Comparison of ENCODE assay signal across 8 cellular contexts in genomic region chr19:53424968-53425597, GRCh38. TPM values are rescaled to one million over a fixed set of nuclear protein-coding genes. Genes with fewer than 3 reads are reported as not detected.
DNase-seq lines count a peak whose midpoint lies in the region; ATAC-seq and TF ChIP-seq lines count a peak whose summit lies in the region.

No MANE protein-coding gene starts in this region.

- H3K27ac Mint-ChIP-seq in endodermal cell = peak overlapping the region; percentile 21

- H3K18ac ChIP-seq in mesendoderm (ENCODE audit: low read length) = no peak overlapping the region

- H3K27ac ChIP-seq in endodermal cell (ENCODE audit: low read depth, low read length) = no peak overlapping the region
- H3K27ac ChIP-seq in mesendoderm (ENCODE audit: low read depth, low read length) = no peak overlapping the region

- no peak overlapping the region for H2AK5ac ChIP-seq in mesendoderm (ENCODE audit: low read length)

- H3K36me3 ChIP-seq in endodermal cell (ENCODE audit: control insufficient read depth, insufficient read depth, low read length) (no peaks in the 10 kb centered on the region), mesendoderm (ENCODE audit: control insufficient read depth, insufficient read depth, low read length) (no peaks in the 10 kb centered on the region)

- peaks cover 7% of the 10 kb centered on the region for H3K4me1 ChIP-seq in endodermal cell (ENCODE audit: control insufficient read depth, insufficient read depth, low read length)
- H3K4me1 ChIP-seq in mesendoderm (ENCODE audit: control insufficient read depth, low read depth, low read length) = no peaks in the 10 kb centered on the region

- peak overlapping the region; percentile 42 for H3K4me3 Mint-ChIP-seq in endodermal cell

- H3K36me3 Mint-ChIP-seq in endodermal cell (ENCODE audit: low read depth) = peaks cover 16% of the 10 kb centered on the region

- H4K8ac ChIP-seq in mesendoderm (ENCODE audit: low read depth, low read length) = no peak overlapping the region

- no peaks in the 10 kb centered on the region for H3K9me3 Mint-ChIP-seq in endodermal cell

- H3K4me1 Mint-ChIP-seq in endodermal cell = peaks cover 37% of the 10 kb centered on the region

- WGBS in endodermal cell (ENCODE audit: insufficient coverage in 1 of 2, insufficient read length in 1 of 2), 2 experiments = 34 to 57% methylated on average over 2 to 9 of the region's 9 CpGs
- no CpG with 5 or more reads among the region's 9 CpGs for WGBS in mesendoderm (ENCODE audit: extremely low coverage, insufficient coverage, low lambda C conversion rate)

- TF ChIP-seq CTCF in GM13976 (IDR thresholded peaks at IDR 0.05; ENCODE audit: borderline replicate concordance, control extremely low read depth, extremely low read depth, insufficient read depth, missing control alignments) (peak; percentile 46), endodermal cell (conservative IDR thresholded peaks at IDR 0.05) (peak; percentile 94)

- H3K9ac ChIP-seq in endodermal cell (ENCODE audit: extremely low read depth, low read length, poor library complexity, severe bottlenecking) (no peak overlapping the region), mesendoderm (ENCODE audit: low read length) (no peak overlapping the region)

- H3K4me3 ChIP-seq in endodermal cell (ENCODE audit: low read length) = no peak overlapping the region
- no peak overlapping the region for H3K4me3 ChIP-seq in mesendoderm (ENCODE audit: low read length)

- in situ Hi-C loops in GM13976 (cut with MboI; ENCODE audit: low sequenced_read_pairs, unreplicated experiment) = no loop called here

- peak; percentile 45 for DNase-seq in GM13976 (ENCODE audit: low spot score)
- peak; percentile 5 for DNase-seq in NCI-H446 treated with DMSO at 0.1 percent for 48 hours (lab: John Stamatoyannopoulos, UW)
- DNase-seq in activated CD8-positive, alpha-beta memory T cell treated with anti-CD3 and anti-CD28 coated beads for 1 hour (ENCODE audit: extremely low read depth in 1 of 2, low read depth in 1 of 2) = peak; percentile 38 to 53
- peak; percentile 91 for DNase-seq in endodermal cell
- DNase-seq in mesendoderm = peak; percentile 88
- DNase-seq in stimulated activated CD8-positive, alpha-beta memory T cell treated with anti-CD3 and anti-CD28 coated beads, Interleukin-2, amount 100 ng/mL, for 1 hour (ENCODE audit: low read depth in 2 of 2) = peak; percentile 34 to 55

- H4K5ac ChIP-seq in mesendoderm (ENCODE audit: low read length) = no peak overlapping the region

- no peak overlapping the region for H3K23ac ChIP-seq in mesendoderm (ENCODE audit: low read length)

- no peaks in the 10 kb centered on the region for H3K27me3 Mint-ChIP-seq in endodermal cell (ENCODE audit: insufficient read depth)

- H3K4me2 ChIP-seq in mesendoderm (ENCODE audit: low read length) = no peak overlapping the region

- ATAC-seq in GM18502 (IDR thresholded peaks at IDR 0.05; ENCODE audit: poor library complexity, unreplicated experiment) = no peak
- ATAC-seq in HG03139 (IDR thresholded peaks at IDR 0.05; ENCODE audit: unreplicated experiment) = no peak

- H2BK120ac ChIP-seq in mesendoderm (ENCODE audit: low read depth, low read length) = no peak overlapping the region

- H2BK5ac ChIP-seq in mesendoderm (ENCODE audit: low read length) = no peak overlapping the region

- H3K56ac ChIP-seq in mesendoderm (ENCODE audit: low read length) = no peak overlapping the region

- no peaks in the 10 kb centered on the region for H3K79me2 ChIP-seq in mesendoderm (ENCODE audit: control insufficient read depth, insufficient read depth, low read length)

- H3K27me3 ChIP-seq in endodermal cell (ENCODE audit: control insufficient read depth, insufficient read depth, low read length, poor library complexity, severe bottlenecking) = no peaks in the 10 kb centered on the region
- no peaks in the 10 kb centered on the region for H3K27me3 ChIP-seq in mesendoderm (ENCODE audit: insufficient read depth, low read length, poor library complexity)

- no peaks in the 10 kb centered on the region for H3K9me3 ChIP-seq in endodermal cell (ENCODE audit: control insufficient read depth, low read length)

- no peak overlapping the region for H3K4ac ChIP-seq in mesendoderm (ENCODE audit: low read depth, low read length)

- no peaks in the 10 kb centered on the region for H3K79me1 ChIP-seq in mesendoderm (ENCODE audit: low read length)

- H2BK15ac ChIP-seq in mesendoderm (replicated peaks; ENCODE audit: low read depth) = no peak overlapping the region

RNA-seq across cellular contexts. Expression of gene ZNF761, which starts 6.7 kb away (rescaled TPM):
- total RNA-seq in endodermal cell = 10 to 100 TPM; 52.3 to 63.8 TPM
- polyA plus RNA-seq in endodermal cell (2013, experiment 1 of 2) = 17.2 TPM
- 17.8 TPM for polyA plus RNA-seq in endodermal cell (2013, experiment 2 of 2)
- polyA plus RNA-seq in mesendoderm (2013, experiment 1 of 2) = 15.1 TPM
- 14.8 TPM for polyA plus RNA-seq in mesendoderm (2013, experiment 2 of 2)

RNA-seq across cellular contexts. Expression of gene ZNF765, which starts 30.1 kb away (rescaled TPM):
- 10 to 100 TPM; 30.1 to 35.9 TPM for total RNA-seq in endodermal cell
- 9.0 TPM for polyA plus RNA-seq in endodermal cell (2013, experiment 1 of 2)
- 10.7 TPM for polyA plus RNA-seq in endodermal cell (2013, experiment 2 of 2)
- polyA plus RNA-seq in mesendoderm (2013, experiment 1 of 2) = 7.5 TPM
- 6.6 TPM for polyA plus RNA-seq in mesendoderm (2013, experiment 2 of 2)

RNA-seq across cellular contexts. Expression of gene ZNF813, which starts 42.5 kb away (rescaled TPM):
- total RNA-seq in endodermal cell = 10 to 100 TPM; 38.7 to 58.5 TPM
- 15.1 TPM for polyA plus RNA-seq in endodermal cell (2013, experiment 1 of 2)
- 13.5 TPM for polyA plus RNA-seq in endodermal cell (2013, experiment 2 of 2)
- polyA plus RNA-seq in mesendoderm (2013, experiment 1 of 2) = 5.8 TPM
- polyA plus RNA-seq in mesendoderm (2013, experiment 2 of 2) = 5.7 TPM

RNA-seq across cellular contexts. Expression of gene ZNF525, which starts 59.6 kb away (rescaled TPM):
- 10 to 100 TPM; 42.2 to 48.8 TPM for total RNA-seq in endodermal cell
- polyA plus RNA-seq in endodermal cell (2013, experiment 1 of 2) = 7.9 TPM
- polyA plus RNA-seq in endodermal cell (2013, experiment 2 of 2) = 6.6 TPM
- polyA plus RNA-seq in mesendoderm (2013, experiment 1 of 2) = 13.2 TPM
- polyA plus RNA-seq in mesendoderm (2013, experiment 2 of 2) = 12.1 TPM

Comparison
In these comparisons a context has a peak if more than half of its experiments do, and no peak if none do; other contexts are left out.
1. DNase-seq: peak in every context shown above with its lines; median percentile 91 in endodermal cell; 88 in mesendoderm; 46 in activated CD8-positive, alpha-beta memory T cell treated with anti-CD3 and anti-CD28 coated beads for 1 hour; 45 in GM13976; 44 in stimulated activated CD8-positive, alpha-beta memory T cell treated with anti-CD3 and anti-CD28 coated beads, Interleukin-2, amount 100 ng/mL, for 1 hour; 5 in NCI-H446 treated with DMSO at 0.1 percent for 48 hours.